13 cellular contexts compared by ENCODE assay signal in genomic region chr15:62618432-62618831, GRCh38.
DNase-seq lines count a peak whose midpoint lies in the region; ATAC-seq, FAIRE-seq and TF ChIP-seq lines count a peak whose summit lies in the region.
"Had no signal": no experiment of that assay in that cellular context is flagged by ENCODE, and none has a peak within 500 bp of the region (broad histone marks: within the 10 kb centered on the region; RNA-seq: fewer than 3 reads in every experiment).

No MANE protein-coding gene starts in this region.

- no peak overlapping the region for H2BK12ac ChIP-seq in trophoblast cell (ENCODE audit: low read length)

- H3K9ac ChIP-seq in trophoblast cell (ENCODE audit: low read length): no peak overlapping the region

- H3K27ac ChIP-seq in trophoblast cell (ENCODE audit: low read depth, low read length): peak overlapping the region; percentile 7

- ATAC-seq in GM19023 (IDR thresholded peaks at IDR 0.05; ENCODE audit: unreplicated experiment) (no peak), GM21576 (IDR thresholded peaks at IDR 0.05; ENCODE audit: unreplicated experiment) (no peak), GM19463 (IDR thresholded peaks at IDR 0.05; ENCODE audit: unreplicated experiment) (no peak)
- ATAC-seq: Right ventricle myocardium inferior had no signal

- H3K14ac ChIP-seq in trophoblast cell (ENCODE audit: low read length): no peak overlapping the region

- no peak overlapping the region for H4K91ac ChIP-seq in trophoblast cell (ENCODE audit: low read depth, low read length)

- peak; percentile 59 for TF ChIP-seq CTCF in epithelial cell of proximal tubule (conservative IDR thresholded peaks at IDR 0.05; ENCODE audit: low read depth, low read length)

- H3K4me3 ChIP-seq in epithelial cell of proximal tubule (ENCODE audit: low read depth, low read length): no peak overlapping the region
- H3K4me3 ChIP-seq in trophoblast cell (ENCODE audit: low read depth, low read length): no peak overlapping the region

- peaks cover 10 to 11% of the 10 kb centered on the region in 2 experiments for H3K4me1 ChIP-seq in trophoblast cell (ENCODE audit: control insufficient read depth in 1 of 2, insufficient read depth in 2 of 2, low read length in 2 of 2)

- no peak overlapping the region for H4K12ac ChIP-seq in trophoblast cell (ENCODE audit: low read depth, low read length)

- H3K4me2 ChIP-seq in trophoblast cell (ENCODE audit: low read length): no peak overlapping the region

- no peaks in the 10 kb centered on the region for H3K79me2 ChIP-seq in trophoblast cell (ENCODE audit: control insufficient read depth, insufficient read depth, low read length, poor library complexity)

- no peak overlapping the region for H3K23ac ChIP-seq in trophoblast cell (ENCODE audit: low read length)

- no peaks in the 10 kb centered on the region for H3K27me3 ChIP-seq in trophoblast cell (ENCODE audit: insufficient read depth, low read length)

- H3K79me1 ChIP-seq in trophoblast cell (ENCODE audit: low read length): no peaks in the 10 kb centered on the region

- H2AFZ ChIP-seq in trophoblast cell (ENCODE audit: insufficient read depth, low read length, poor library complexity): no peak overlapping the region

- H3K9me3 ChIP-seq in trophoblast cell (ENCODE audit: insufficient read depth, low read depth, low read length): no peaks in the 10 kb centered on the region

- no peak overlapping the region for H3K4ac ChIP-seq in trophoblast cell (ENCODE audit: low read depth, low read length)

- H4K8ac ChIP-seq in trophoblast cell (ENCODE audit: low read depth, low read length): no peak overlapping the region

- WGBS in trophoblast cell (ENCODE audit: extremely low coverage, insufficient coverage, insufficient read length): no CpG with 5 or more reads among the region's 2 CpGs

- FAIRE-seq in RCC 7860 (lab: Jason Lieb, UNC): peak; percentile 86

- H2BK120ac ChIP-seq in trophoblast cell (ENCODE audit: insufficient read depth, low read length, poor library complexity): no peak overlapping the region

- H3K18ac ChIP-seq in trophoblast cell (ENCODE audit: low read length): no peak overlapping the region

- no peak overlapping the region for H2AK5ac ChIP-seq in trophoblast cell (ENCODE audit: low read length)

- H3K36me3 ChIP-seq in trophoblast cell (ENCODE audit: control insufficient read depth in 1 of 2, insufficient read depth in 2 of 2, low read length in 2 of 2): peaks cover 0 to 1% of the 10 kb centered on the region in 2 experiments

- peak; percentile 3 for DNase-seq in COLO829 (ENCODE audit: low spot score)
- DNase-seq in RCC 7860 (ENCODE audit: low spot score): peak; percentile 77
- no peak for DNase-seq in epithelial cell of proximal tubule (ENCODE audit: low read depth)
- peak; percentile 77 to 89 for DNase-seq in trophoblast cell
- no peak for DNase-seq in activated effector memory CD4-positive, alpha-beta T cell treated with Interleukin-2 at 50 U/mL for 16 hours
- DNase-seq: activated effector memory CD4-positive, alpha-beta T cell treated with anti-CD3 and anti-CD28 coated beads, Interleukin-2, amount 50 U/mL, for 16 hours; COR-L47; KBM-7; stimulated activated CD4-positive, alpha-beta T cell treated with anti-CD3 and anti-CD28 coated beads, Interleukin-15, amount 100 ng/mL, for 24 hours had no signal

- H2BK5ac ChIP-seq in trophoblast cell (ENCODE audit: low read depth, low read length, poor library complexity): no peak overlapping the region

Comparison
In these comparisons a context has a peak if more than half of its experiments do, and no peak if none do; other contexts are left out.
1. DNase-seq: peak in COLO829 (single experiment), RCC 7860 (single experiment) and trophoblast cell (2 of 2); none in epithelial cell of proximal tubule (single experiment) and activated effector memory CD4-positive, alpha-beta T cell treated with Interleukin-2 at 50 U/mL for 16 hours (single experiment).